11 cellular contexts compared by ENCODE assay signal in genomic region chr21:43867936-43868335, GRCh38. TPM values are rescaled to one million over a fixed set of nuclear protein-coding genes. Genes with fewer than 3 reads are reported as not detected.
DNase-seq lines count a peak whose midpoint lies in the region; ATAC-seq lines count a peak whose summit lies in the region.
"Had no signal": no experiment of that assay in that cellular context is flagged by ENCODE, and none has a peak within 500 bp of the region (broad histone marks: within the 10 kb centered on the region; RNA-seq: fewer than 3 reads in every experiment).

No MANE protein-coding gene starts in this region.

- peaks cover 12% of the 10 kb centered on the region for H3K36me3 Mint-ChIP-seq in activated naive CD4-positive, alpha-beta T cell treated with anti-CD3 and anti-CD28 coated beads, Interleukin-2, amount 50 U/mL, for 24 hours
- H3K36me3 Mint-ChIP-seq in activated T-helper 1 cell treated with anti-CD3 and anti-CD28 coated beads, Interleukin-12 subunit alpha, Interleukin-12 subunit beta, Interleukin-2, Interleukin-4 antibody, amounts not matched to agents 30 ng/mL and 10 ng/mL and 1 ng/mL, durations not matched to agents 14 hours and 24 hours and 36 hours (ENCODE audit: low read depth), result peaks cover 52% of the 10 kb centered on the region

- intact Hi-C loops in activated T-helper 1 cell treated with anti-CD3 and anti-CD28 coated beads, Interleukin-12 subunit alpha, Interleukin-12 subunit beta, Interleukin-2, Interleukin-4 antibody, amounts not matched to agents 30 ng/mL and 10 ng/mL and 1 ng/mL, durations not matched to agents 14 hours and 24 hours and 36 hours (cut with micrococcal nuclease), result loop anchor here (2.0 to 5.0 kb wide), 4 partner anchors 13 to 206 kb away; partner anchors contain the start of gene TRAPPC10

- H3K4me1 Mint-ChIP-seq in activated naive CD4-positive, alpha-beta T cell treated with anti-CD3 and anti-CD28 coated beads, Interleukin-2, amount 50 U/mL, for 24 hours, result peaks cover 55% of the 10 kb centered on the region
- H3K4me1 Mint-ChIP-seq in activated T-helper 1 cell treated with anti-CD3 and anti-CD28 coated beads, Interleukin-12 subunit alpha, Interleukin-12 subunit beta, Interleukin-2, Interleukin-4 antibody, amounts not matched to agents 30 ng/mL and 10 ng/mL and 1 ng/mL, durations not matched to agents 14 hours and 24 hours and 36 hours (ENCODE audit: low read depth), result peaks cover 59% of the 10 kb centered on the region
- peaks cover 61% of the 10 kb centered on the region for H3K4me1 Mint-ChIP-seq in stimulated activated naive CD8-positive, alpha-beta T cell treated with anti-CD3 and anti-CD28 coated beads, Interleukin-15, amount 100 ng/mL, for 72 hours

- peak; percentile 46 for ATAC-seq in left lobe of liver
- no peak for ATAC-seq in stimulated activated naive CD8-positive, alpha-beta T cell treated with anti-CD3 and anti-CD28 coated beads, Interleukin-15, amount 100 ng/mL, for 72 hours

- H3K9me3 Mint-ChIP-seq in activated naive CD4-positive, alpha-beta T cell treated with anti-CD3 and anti-CD28 coated beads, Interleukin-2, amount 50 U/mL, for 24 hours, result no peaks in the 10 kb centered on the region
- H3K9me3 Mint-ChIP-seq in activated T-helper 1 cell treated with anti-CD3 and anti-CD28 coated beads, Interleukin-12 subunit alpha, Interleukin-12 subunit beta, Interleukin-2, Interleukin-4 antibody, amounts not matched to agents 30 ng/mL and 10 ng/mL and 1 ng/mL, durations not matched to agents 14 hours and 24 hours and 36 hours, result no peaks in the 10 kb centered on the region
- no peaks in the 10 kb centered on the region for H3K9me3 Mint-ChIP-seq in stimulated activated naive CD8-positive, alpha-beta T cell treated with anti-CD3 and anti-CD28 coated beads, Interleukin-15, amount 100 ng/mL, for 72 hours

- no peak overlapping the region for H3K27ac Mint-ChIP-seq in activated naive CD4-positive, alpha-beta T cell treated with anti-CD3 and anti-CD28 coated beads, Interleukin-2, amount 50 U/mL, for 24 hours
- peak overlapping the region; percentile 92 for H3K27ac Mint-ChIP-seq in activated T-helper 1 cell treated with anti-CD3 and anti-CD28 coated beads, Interleukin-12 subunit alpha, Interleukin-12 subunit beta, Interleukin-2, Interleukin-4 antibody, amounts not matched to agents 30 ng/mL and 10 ng/mL and 1 ng/mL, durations not matched to agents 14 hours and 24 hours and 36 hours
- H3K27ac Mint-ChIP-seq in stimulated activated naive CD8-positive, alpha-beta T cell treated with anti-CD3 and anti-CD28 coated beads, Interleukin-15, amount 100 ng/mL, for 72 hours, result no peak overlapping the region

- no peaks in the 10 kb centered on the region for H3K27me3 Mint-ChIP-seq in activated naive CD4-positive, alpha-beta T cell treated with anti-CD3 and anti-CD28 coated beads, Interleukin-2, amount 50 U/mL, for 24 hours
- H3K27me3 Mint-ChIP-seq in activated T-helper 1 cell treated with anti-CD3 and anti-CD28 coated beads, Interleukin-12 subunit alpha, Interleukin-12 subunit beta, Interleukin-2, Interleukin-4 antibody, amounts not matched to agents 30 ng/mL and 10 ng/mL and 1 ng/mL, durations not matched to agents 14 hours and 24 hours and 36 hours (ENCODE audit: insufficient read depth), result peaks cover 2% of the 10 kb centered on the region
- no peaks in the 10 kb centered on the region for H3K27me3 Mint-ChIP-seq in stimulated activated naive CD8-positive, alpha-beta T cell treated with anti-CD3 and anti-CD28 coated beads, Interleukin-15, amount 100 ng/mL, for 72 hours

- peak overlapping the region; percentile 88 for H3K4me3 Mint-ChIP-seq in activated naive CD4-positive, alpha-beta T cell treated with anti-CD3 and anti-CD28 coated beads, Interleukin-2, amount 50 U/mL, for 24 hours
- peak overlapping the region; percentile 92 for H3K4me3 Mint-ChIP-seq in activated T-helper 1 cell treated with anti-CD3 and anti-CD28 coated beads, Interleukin-12 subunit alpha, Interleukin-12 subunit beta, Interleukin-2, Interleukin-4 antibody, amounts not matched to agents 30 ng/mL and 10 ng/mL and 1 ng/mL, durations not matched to agents 14 hours and 24 hours and 36 hours
- peak overlapping the region; percentile 84 for H3K4me3 Mint-ChIP-seq in stimulated activated naive CD8-positive, alpha-beta T cell treated with anti-CD3 and anti-CD28 coated beads, Interleukin-15, amount 100 ng/mL, for 72 hours

- DNase-seq in activated naive CD4-positive, alpha-beta T cell treated with Interleukin-2 at 50 U/mL for 16 hours, result no peak
- DNase-seq in activated T-helper 1 cell treated with anti-CD3 and anti-CD28 coated beads, Interleukin-12 subunit alpha, Interleukin-12 subunit beta, Interleukin-2, Interleukin-4 antibody, amounts not matched to agents 30 ng/mL and 10 ng/mL and 1 ng/mL, durations not matched to agents 14 hours and 24 hours and 36 hours (ENCODE audit: low spot score), result no peak
- DNase-seq in left lobe of liver (ENCODE audit: low spot score) (peak; percentile 69), NCI-H82 treated with DMSO at 0.1 percent for 48 hours (lab: John Stamatoyannopoulos, UW; ENCODE audit: unreplicated experiment) (no peak), SIG-M5 (lab: John Stamatoyannopoulos, UW) (no peak)
- no peak for DNase-seq in stimulated activated naive CD8-positive, alpha-beta T cell treated with anti-CD3 and anti-CD28 coated beads, Interleukin-15, amount 100 ng/mL, for 72 hours
- no peak for DNase-seq in stimulated activated CD4-positive, alpha-beta T cell treated with anti-CD3 and anti-CD28 coated beads, Interleukin-4, amount 100 ng/mL, for 4 hours
- DNase-seq: activated gamma-delta T cell treated with Interleukin-2 at 50 U/mL for 16 hours, NCI-H1105, uterus had no signal

RNA-seq across cellular contexts. Expression of gene AGPAT3, which starts 2.9 kb away (rescaled TPM):
- 127 and 132 TPM in 2 replicates for total RNA-seq in activated T-helper 1 cell treated with anti-CD3 and anti-CD28 coated beads, Interleukin-12 subunit alpha, Interleukin-12 subunit beta, Interleukin-2, Interleukin-4 antibody, amounts not matched to agents 30 ng/mL and 10 ng/mL and 1 ng/mL, durations not matched to agents 14 hours and 24 hours and 36 hours
- total RNA-seq in left lobe of liver, result 127 TPM
